8 cellular contexts compared by ENCODE assay signal in the genomic region with DNA sequence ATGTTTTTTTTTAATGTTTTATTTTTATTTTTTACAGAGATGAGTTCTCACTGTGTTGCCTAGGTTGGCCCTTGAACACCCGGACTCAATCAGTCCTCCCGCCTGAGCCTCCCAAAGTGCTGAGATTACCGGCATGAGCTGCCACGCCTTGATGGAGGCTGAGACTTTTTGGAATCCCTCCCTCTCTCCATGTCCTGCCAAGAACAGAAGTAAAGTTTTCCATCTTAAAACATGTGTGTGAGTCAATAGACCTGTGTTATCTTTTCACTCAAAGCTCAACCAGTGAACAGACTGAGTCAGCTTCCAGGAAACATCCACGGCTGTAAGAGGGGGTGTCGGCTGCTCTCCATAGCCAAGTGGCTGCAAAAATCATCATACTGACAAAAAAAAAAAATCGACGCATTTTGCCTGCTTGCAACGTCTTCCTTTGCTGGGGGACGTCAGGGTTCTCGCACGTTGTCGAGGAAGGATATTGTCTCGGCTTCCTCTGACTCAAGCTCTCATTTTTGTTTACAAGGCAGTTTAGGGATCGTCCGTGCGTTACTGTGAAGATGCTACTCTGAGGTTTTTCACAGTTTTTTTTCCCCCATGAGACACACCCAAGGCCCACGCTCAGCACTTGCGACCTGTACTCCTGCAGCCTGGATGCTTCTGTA. TPM values are rescaled to one million over a fixed set of nuclear protein-coding genes. Genes with fewer than 3 reads are reported as not detected.
DNase-seq lines count a peak whose midpoint lies in the region; ATAC-seq and TF ChIP-seq lines count a peak whose summit lies in the region.

No MANE protein-coding gene starts in this region.

- TF ChIP-seq CTCF in Calu3 (IDR thresholded peaks at IDR 0.05; ENCODE audit: unreplicated experiment), result no peak

- CTCF ChIA-PET in Calu3 (lab: Charles Lee), result no interaction called here

- no peak overlapping the region for H3K27ac Mint-ChIP-seq in Calu3 (ENCODE audit: unreplicated experiment)

- no peaks in the 10 kb centered on the region for H3K4me1 Mint-ChIP-seq in Calu3 (ENCODE audit: low read depth, unreplicated experiment)

- no TSS peak for BruUV-seq in Calu3 (replicated peaks; lab: Mats Ljungman, UMichigan)

- H3K36me3 Mint-ChIP-seq in Calu3 (ENCODE audit: insufficient read depth, unreplicated experiment), result peaks cover 3% of the 10 kb centered on the region

- ATAC-seq in left cardiac atrium (peak; percentile 70 to 96), HG03108 (IDR thresholded peaks at IDR 0.05; ENCODE audit: unreplicated experiment) (no peak)

- H3K4me3 Mint-ChIP-seq in Calu3 (ENCODE audit: low read depth, unreplicated experiment), result no peak overlapping the region

- intact Hi-C loops in left cardiac atrium (cut with DNase I) (no loop called here), Calu3 (cut with micrococcal nuclease; ENCODE audit: unreplicated experiment) (no loop called here)

- no peaks in the 10 kb centered on the region for H3K9me3 Mint-ChIP-seq in Calu3 (ENCODE audit: low read depth, unreplicated experiment)

- H3K27me3 Mint-ChIP-seq in Calu3 (ENCODE audit: unreplicated experiment), result peaks cover 61% of the 10 kb centered on the region

- DNase-seq in NCI-H460 (ENCODE audit: extremely low read depth, low read depth), result peak; percentile 69
- peak; percentile 74 to 78 for DNase-seq in activated T-cell treated with anti-CD3 and anti-CD28 coated beads, Interleukin-2, amount 50 U/mL, for 48 hours
- peak; percentile 61 for DNase-seq in left cardiac atrium
- peak; percentile 34 to 61 (median 42) for DNase-seq in stimulated activated CD4-positive, alpha-beta T cell treated with anti-CD3 and anti-CD28 coated beads, TNF-alpha, amount 100 ng/mL, for 1 hour (ENCODE audit: low read depth in 3 of 3, low spot score in 1 of 3)
- DNase-seq in HT-29 (ENCODE audit: low spot score), result no peak
- no peak for DNase-seq in Calu3
- DNase-seq in NCI-H187 (lab: John Stamatoyannopoulos, UW), result no peak

RNA-seq across cellular contexts. Expression of a gene that starts 10.0 kb away (rescaled TPM):
- 14.7 and 16.7 TPM in 2 replicates for total RNA-seq in NCI-H460 (2014; rRNA removed; shearing (Covaris generic))
- 22.0 and 22.8 TPM in 2 replicates for polyA plus RNA-seq in NCI-H460 (2014; cell fraction: nucleus; rRNA removed)
- total RNA-seq in left cardiac atrium (10 to 100 TPM; 26.4 to 27.7 TPM), Calu3 (2022) (14.4 and 18.0 TPM in 2 replicates)
- total RNA-seq in HT-29 (2014; rRNA removed; shearing (Covaris generic)), result 11.6 and 15.2 TPM in 2 replicates

Comparison
In these comparisons a context has a peak if more than half of its experiments do, and no peak if none do; other contexts are left out.
1. DNase-seq: peak in NCI-H460 (single experiment), activated T-cell treated with anti-CD3 and anti-CD28 coated beads, Interleukin-2, amount 50 U/mL, for 48 hours (2 of 2), left cardiac atrium (single experiment) and stimulated activated CD4-positive, alpha-beta T cell treated with anti-CD3 and anti-CD28 coated beads, TNF-alpha, amount 100 ng/mL, for 1 hour (3 of 3); none in HT-29 (single experiment), Calu3 (single experiment) and NCI-H187 (0 of 2).